Comparison of ENCODE assay signal across 1 cellular context in the genomic region with DNA sequence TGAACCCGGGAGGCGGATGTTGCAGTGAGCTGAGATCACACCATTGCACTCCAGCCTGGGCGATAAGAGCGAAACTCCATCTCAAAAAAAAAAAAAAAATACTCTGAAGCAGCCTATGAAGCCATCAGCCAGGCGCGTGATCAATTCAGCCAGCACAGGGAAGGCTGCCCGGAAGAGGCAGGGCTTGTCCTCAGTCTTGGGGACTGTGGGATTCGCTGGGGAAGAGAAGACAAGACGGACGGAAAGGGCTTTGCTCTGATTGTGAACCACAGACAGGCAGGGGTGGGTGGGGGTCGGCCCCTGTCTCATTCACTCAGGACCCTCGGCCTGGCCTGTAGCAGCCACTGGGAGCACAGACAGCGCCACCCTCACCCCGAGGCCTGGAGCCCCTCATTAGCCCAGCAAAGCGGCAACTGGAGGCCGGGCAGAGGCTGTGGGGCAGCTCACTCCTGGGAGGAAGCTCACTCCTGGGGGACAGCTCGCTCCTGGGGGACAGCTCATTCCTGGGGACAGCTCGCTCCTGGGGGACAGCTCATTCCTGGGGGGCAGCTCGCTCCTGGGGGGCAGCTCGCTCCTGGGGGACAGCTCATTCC.
TF ChIP-seq lines count a peak whose summit lies in the region.

No MANE protein-coding gene starts in this region.

TF ChIP-seq in HepG2, 621 proteins besides CTCF, POLR2A, EP300 and RAD21 (continued from another document):
- TF ChIP-seq, protein P1, sequence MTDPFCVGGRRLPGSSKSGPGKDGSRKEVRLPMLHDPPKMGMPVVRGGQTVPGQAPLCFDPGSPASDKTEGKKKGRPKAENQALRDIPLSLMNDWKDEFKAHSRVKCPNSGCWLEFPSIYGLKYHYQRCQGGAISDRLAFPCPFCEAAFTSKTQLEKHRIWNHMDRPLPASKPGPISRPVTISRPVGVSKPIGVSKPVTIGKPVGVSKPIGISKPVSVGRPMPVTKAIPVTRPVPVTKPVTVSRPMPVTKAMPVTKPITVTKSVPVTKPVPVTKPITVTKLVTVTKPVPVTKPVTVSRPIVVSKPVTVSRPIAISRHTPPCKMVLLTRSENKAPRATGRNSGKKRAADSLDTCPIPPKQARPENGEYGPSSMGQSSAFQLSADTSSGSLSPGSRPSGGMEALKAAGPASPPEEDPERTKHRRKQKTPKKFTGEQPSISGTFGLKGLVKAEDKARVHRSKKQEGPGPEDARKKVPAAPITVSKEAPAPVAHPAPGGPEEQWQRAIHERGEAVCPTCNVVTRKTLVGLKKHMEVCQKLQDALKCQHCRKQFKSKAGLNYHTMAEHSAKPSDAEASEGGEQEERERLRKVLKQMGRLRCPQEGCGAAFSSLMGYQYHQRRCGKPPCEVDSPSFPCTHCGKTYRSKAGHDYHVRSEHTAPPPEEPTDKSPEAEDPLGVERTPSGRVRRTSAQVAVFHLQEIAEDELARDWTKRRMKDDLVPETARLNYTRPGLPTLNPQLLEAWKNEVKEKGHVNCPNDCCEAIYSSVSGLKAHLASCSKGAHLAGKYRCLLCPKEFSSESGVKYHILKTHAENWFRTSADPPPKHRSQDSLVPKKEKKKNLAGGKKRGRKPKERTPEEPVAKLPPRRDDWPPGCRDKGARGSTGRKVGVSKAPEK (CRISPR knock-in tag; IDR thresholded peaks at IDR 0.05; ENCODE audit: borderline replicate concordance) = no peak
- TF ChIP-seq ELF1 (CRISPR knock-in tag; IDR thresholded peaks at IDR 0.05) (0 out of 2 replicates have a peak, but pooled peaks have one; percentile 42), RBAK (CRISPR knock-in tag; IDR thresholded peaks at IDR 0.05) (no peak), ARNTL (CRISPR knock-in tag; IDR thresholded peaks at IDR 0.05) (no peak), KDM2A (CRISPR knock-in tag; IDR thresholded peaks at IDR 0.05; ENCODE audit: borderline replicate concordance, low read depth) (0 out of 2 replicates have a peak, but pooled peaks have one; percentile 18), CREB1 (IDR thresholded peaks at IDR 0.05) (no peak), CREB1 (CRISPR knock-in tag; IDR thresholded peaks at IDR 0.05) (no peak)
